ENCODE assay signal across 15 cellular contexts in the genomic region with DNA sequence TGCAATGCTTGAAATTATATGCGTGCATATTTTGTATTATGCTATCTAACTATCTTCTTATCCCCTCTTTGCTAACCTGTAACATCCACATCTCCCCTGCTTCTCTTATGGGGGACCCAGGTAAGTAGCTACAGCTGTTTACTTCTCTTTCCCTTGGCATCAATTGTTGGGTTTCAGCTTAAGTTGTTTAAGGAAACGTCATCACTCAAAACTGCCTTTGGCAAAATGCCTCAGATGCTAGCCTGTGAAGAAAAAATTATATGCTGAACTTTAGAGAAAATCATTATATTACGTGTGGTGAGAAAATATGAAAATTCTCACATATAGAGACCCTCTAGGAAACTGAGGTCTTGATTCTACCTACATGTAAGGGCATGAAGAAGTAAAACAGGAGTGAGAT.
"Had no signal": no experiment of that assay in that cellular context is flagged by ENCODE, and none has a peak within 500 bp of the region (broad histone marks: within the 10 kb centered on the region; RNA-seq: fewer than 3 reads in every experiment).

No MANE protein-coding gene starts in this region.

- H3K27me3 ChIP-seq: heart left ventricle, ovary, tibial artery had no signal

- ATAC-seq: activated CD8-positive, alpha-beta T cell treated with anti-CD3 and anti-CD28 coated beads for 36 hours; heart left ventricle; left ventricle myocardium superior had no signal

- DNase-seq: activated CD8-positive, alpha-beta memory T cell treated with anti-CD3 and anti-CD28 coated beads, Interleukin-2, amount 50 U/mL, for 4 hours; activated CD8-positive, alpha-beta T cell treated with anti-CD3 and anti-CD28 coated beads for 36 hours; activated naive CD4-positive, alpha-beta T cell treated with Interleukin-2 at 50 U/mL for 16 hours; effector memory CD4-positive, alpha-beta T cell; erythroblast; heart left ventricle; left ventricle myocardium superior; mesenchymal stem cell; ovary; retina; small intestine; T-helper 9 cell; tibial artery had no signal

- H3K27ac Mint-ChIP-seq: activated CD8-positive, alpha-beta T cell treated with anti-CD3 and anti-CD28 coated beads for 36 hours had no signal

- H3K4me1 ChIP-seq: heart left ventricle had no signal

- H3K27me3 Mint-ChIP-seq: activated CD8-positive, alpha-beta T cell treated with anti-CD3 and anti-CD28 coated beads for 36 hours; central memory CD8-positive, alpha-beta T cell had no signal

- H3K4me3 Mint-ChIP-seq: activated CD8-positive, alpha-beta T cell treated with anti-CD3 and anti-CD28 coated beads for 36 hours; central memory CD8-positive, alpha-beta T cell; neural crest cell had no signal

- H3K9me3 ChIP-seq: ovary, tibial artery had no signal

- H3K9me3 Mint-ChIP-seq: central memory CD8-positive, alpha-beta T cell; neural crest cell had no signal

- H3K36me3 ChIP-seq: heart left ventricle, ovary, tibial artery had no signal

- H3K27ac ChIP-seq: heart left ventricle, ovary, tibial artery had no signal

- H3K4me3 ChIP-seq: heart left ventricle, ovary, tibial artery had no signal
